In the genomic region with DNA sequence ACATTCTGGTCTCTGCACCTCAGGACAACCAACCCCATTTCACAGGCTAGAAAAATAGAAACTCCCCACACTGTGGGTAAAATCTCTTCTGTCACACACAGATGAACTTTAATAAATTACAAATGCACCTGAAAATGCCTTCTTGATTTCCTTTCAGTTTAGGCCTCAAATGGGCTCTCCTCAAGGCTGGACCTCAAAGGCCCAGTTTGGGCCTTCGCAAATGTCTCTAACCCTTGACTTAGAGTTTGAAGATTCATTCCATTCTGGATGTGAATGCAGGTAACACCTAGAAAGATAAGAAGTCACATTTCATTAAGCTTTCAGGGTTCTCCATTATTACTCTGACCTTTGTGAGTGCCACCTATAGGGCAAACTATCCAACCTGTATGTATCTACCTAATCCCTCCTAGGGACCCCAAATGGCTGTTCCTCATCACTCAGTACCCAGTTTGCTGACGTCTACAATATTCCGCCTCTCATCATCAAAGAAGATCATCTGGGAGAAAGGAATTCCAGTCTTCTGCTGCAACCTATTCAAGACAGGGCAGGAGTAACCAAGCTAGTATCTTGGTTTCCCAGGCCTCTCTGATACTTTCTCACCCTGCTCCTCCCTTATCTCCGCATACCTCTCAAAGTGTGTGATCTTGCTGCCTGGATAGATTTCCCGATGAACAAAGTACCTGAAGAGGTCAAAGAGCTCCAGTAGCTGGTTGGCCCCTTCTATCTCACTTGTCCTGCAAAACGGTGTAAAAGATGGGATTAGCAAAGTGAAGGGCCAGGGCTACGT, we compare ENCODE assay signal across 8 cellular contexts. TPM values are rescaled to one million over a fixed set of nuclear protein-coding genes. Genes with fewer than 3 reads are reported as not detected.
A peak's percentile ranks its signal among the peaks of the same experiment; 100 is the strongest.
DNase-seq lines count a peak whose midpoint lies in the region; ATAC-seq lines count a peak whose summit lies in the region.

No MANE protein-coding gene starts in this region.

- no peaks in the 10 kb centered on the region for H3K27me3 ChIP-seq in subcutaneous abdominal adipose tissue (ENCODE audit: control insufficient read depth in 5 of 5, insufficient read depth in 4 of 5, low read length in 5 of 5)

- H3K27ac ChIP-seq in subcutaneous abdominal adipose tissue (ENCODE audit: low read depth, low read length): peak overlapping the region; percentile 89

- peak overlapping the region; percentile 99 for H3K27ac Mint-ChIP-seq in T-helper 1 cell treated with Interleukin-12 subunit alpha and Interleukin-12 subunit beta and Interleukin-4 antibody, amounts not matched to agents 30 μg/mL and 1 μg/mL, for 36 hours
- peak overlapping the region; percentile 99 for H3K27ac Mint-ChIP-seq in activated naive CD8-positive, alpha-beta T cell treated with anti-CD3 and anti-CD28 coated beads, Interleukin-2, amount 50 U/mL, for 24 hours
- H3K27ac Mint-ChIP-seq in immature natural killer cell: peak overlapping the region; percentile 96 to 100 (median 98)

- H3K4me3 Mint-ChIP-seq in T-helper 1 cell treated with Interleukin-12 subunit alpha and Interleukin-12 subunit beta and Interleukin-4 antibody, amounts not matched to agents 30 μg/mL and 1 μg/mL, for 36 hours: peak overlapping the region; percentile 96
- peak overlapping the region; percentile 99 for H3K4me3 Mint-ChIP-seq in activated naive CD8-positive, alpha-beta T cell treated with anti-CD3 and anti-CD28 coated beads, Interleukin-2, amount 50 U/mL, for 24 hours
- H3K4me3 Mint-ChIP-seq in immature natural killer cell: peak overlapping the region; percentile 91 to 99 (median 93)

- peak overlapping the region; percentile 59 to 92 (median 82) for H3K4me3 ChIP-seq in subcutaneous abdominal adipose tissue (ENCODE audit: low read depth in 1 of 5, low read length in 5 of 5)

- peaks cover 12 to 37% (median 26%) of the 10 kb centered on the region in 5 donors for H3K36me3 ChIP-seq in subcutaneous abdominal adipose tissue (ENCODE audit: control insufficient read depth in 5 of 5, insufficient read depth in 5 of 5, low read length in 5 of 5)

- DNase-seq in T-helper 1 cell (no peak), immature natural killer cell (no peak), hypothalamus (lab: John Stamatoyannopoulos, UW) (no peak), NCI-H748 treated with DMSO at 0.1 percent for 48 hours (lab: John Stamatoyannopoulos, UW) (no peak)
- no peak for DNase-seq in activated naive CD8-positive, alpha-beta T cell treated with anti-CD3 and anti-CD28 coated beads, Interleukin-2, amount 50 U/mL, for 24 hours

- no peaks in the 10 kb centered on the region for H3K27me3 Mint-ChIP-seq in T-helper 1 cell treated with Interleukin-12 subunit alpha and Interleukin-12 subunit beta and Interleukin-4 antibody, amounts not matched to agents 30 μg/mL and 1 μg/mL, for 36 hours (ENCODE audit: low read depth)
- peaks cover 2% of the 10 kb centered on the region for H3K27me3 Mint-ChIP-seq in activated naive CD8-positive, alpha-beta T cell treated with anti-CD3 and anti-CD28 coated beads, Interleukin-2, amount 50 U/mL, for 24 hours
- peaks cover 8 to 23% (median 14%) of the 10 kb centered on the region in 3 donors for H3K27me3 Mint-ChIP-seq in immature natural killer cell (ENCODE audit: low read depth in 3 of 3)

- ATAC-seq in activated naive CD8-positive, alpha-beta T cell treated with anti-CD3 and anti-CD28 coated beads, Interleukin-2, amount 50 U/mL, for 24 hours: no peak
- ATAC-seq in HG03439 (IDR thresholded peaks at IDR 0.05; ENCODE audit: unreplicated experiment): no peak

- H3K36me3 Mint-ChIP-seq in T-helper 1 cell treated with Interleukin-12 subunit alpha and Interleukin-12 subunit beta and Interleukin-4 antibody, amounts not matched to agents 30 μg/mL and 1 μg/mL, for 36 hours (ENCODE audit: low read depth): peaks cover 33% of the 10 kb centered on the region
- H3K36me3 Mint-ChIP-seq in activated naive CD8-positive, alpha-beta T cell treated with anti-CD3 and anti-CD28 coated beads, Interleukin-2, amount 50 U/mL, for 24 hours (ENCODE audit: low read depth): peaks cover 37% of the 10 kb centered on the region
- peaks cover 10 to 23% (median 12%) of the 10 kb centered on the region in 3 donors for H3K36me3 Mint-ChIP-seq in immature natural killer cell

- H3K4me1 Mint-ChIP-seq in T-helper 1 cell treated with Interleukin-12 subunit alpha and Interleukin-12 subunit beta and Interleukin-4 antibody, amounts not matched to agents 30 μg/mL and 1 μg/mL, for 36 hours (ENCODE audit: low read depth): peaks cover 42% of the 10 kb centered on the region
- peaks cover 50% of the 10 kb centered on the region for H3K4me1 Mint-ChIP-seq in activated naive CD8-positive, alpha-beta T cell treated with anti-CD3 and anti-CD28 coated beads, Interleukin-2, amount 50 U/mL, for 24 hours
- peaks cover 58 to 60% of the 10 kb centered on the region in 2 donors for H3K4me1 Mint-ChIP-seq in immature natural killer cell

- no peaks in the 10 kb centered on the region for H3K9me3 ChIP-seq in subcutaneous abdominal adipose tissue (ENCODE audit: control insufficient read depth in 5 of 5, low read length in 5 of 5)

- H3K9me3 Mint-ChIP-seq in T-helper 1 cell treated with Interleukin-12 subunit alpha and Interleukin-12 subunit beta and Interleukin-4 antibody, amounts not matched to agents 30 μg/mL and 1 μg/mL, for 36 hours: no peaks in the 10 kb centered on the region
- H3K9me3 Mint-ChIP-seq in activated naive CD8-positive, alpha-beta T cell treated with anti-CD3 and anti-CD28 coated beads, Interleukin-2, amount 50 U/mL, for 24 hours: no peaks in the 10 kb centered on the region
- no peaks in the 10 kb centered on the region for H3K9me3 Mint-ChIP-seq in immature natural killer cell

- H3K4me1 ChIP-seq in subcutaneous abdominal adipose tissue (ENCODE audit: control insufficient read depth in 5 of 5, insufficient read depth in 5 of 5, low read length in 5 of 5): peaks cover 0 to 34% (median 24%) of the 10 kb centered on the region in 5 donors

- H3K9ac ChIP-seq in subcutaneous abdominal adipose tissue (ENCODE audit: low read length in 5 of 5): peak overlapping the region; percentile 67 to 97 (median 88)

RNA-seq across cellular contexts. Expression of gene CHMP4A, which starts 0.8 kb away (rescaled TPM):
- polyA plus RNA-seq in immature natural killer cell: 100 to 1,000 TPM; 162 to 203 (median 168) TPM

RNA-seq across cellular contexts. Expression of gene MDP1, which starts 1.8 kb away (rescaled TPM):
- polyA plus RNA-seq in immature natural killer cell: 10 to 100 TPM; 29.2 to 45.5 (median 29.5) TPM

RNA-seq across cellular contexts. Expression of gene TSSK4, which starts 8.6 kb away (rescaled TPM):
- polyA plus RNA-seq in immature natural killer cell: 1 to 10 TPM in 2 of 3 donors, under 1 TPM in 1; 0.38 to 3.0 (median 3.0) TPM

RNA-seq across cellular contexts. Expression of gene NEDD8, which starts 18.1 kb away (rescaled TPM):
- polyA plus RNA-seq in immature natural killer cell: 100 to 1,000 TPM; 347 to 503 (median 373) TPM

RNA-seq across cellular contexts. Expression of gene GMPR2, which starts 18.7 kb away (rescaled TPM):
- polyA plus RNA-seq in immature natural killer cell: 100 to 1,000 TPM in 1 of 3 donors, 10 to 100 TPM in 2; 89.3 to 134 (median 96.0) TPM
